In the genomic region with DNA sequence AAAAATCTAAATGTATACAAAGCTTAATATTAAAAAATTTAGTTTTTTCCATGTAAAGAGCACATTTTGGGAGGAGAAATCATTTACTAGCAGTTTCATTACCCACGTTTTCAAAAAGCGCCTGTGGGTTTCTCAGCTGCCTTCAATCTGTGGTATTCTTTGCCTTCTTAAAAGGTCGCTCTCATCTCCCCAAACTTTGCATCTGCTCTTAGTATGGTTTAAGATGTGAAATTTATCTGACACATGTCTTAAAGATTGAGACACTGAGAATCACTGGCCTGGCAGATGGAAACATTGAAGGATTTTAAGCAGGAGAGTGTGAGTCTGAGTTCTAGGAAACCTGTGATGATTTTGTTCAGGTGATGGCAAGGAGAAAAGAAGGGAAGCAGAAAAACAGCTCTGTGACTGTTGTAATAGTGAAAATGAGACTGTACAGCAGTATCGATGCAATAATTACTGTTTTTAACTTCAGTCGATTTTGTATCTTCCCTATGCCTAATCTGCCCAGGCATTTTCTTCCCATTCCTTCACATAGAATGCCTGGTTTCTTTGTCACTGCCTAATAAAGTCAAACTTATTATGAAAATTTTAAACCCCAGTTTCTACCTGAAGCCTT, we compare ENCODE assay signal across 18 cellular contexts.
A peak's percentile ranks its signal among the peaks of the same experiment; 100 is the strongest.
DNase-seq lines count a peak whose midpoint lies in the region; ATAC-seq and TF ChIP-seq lines count a peak whose summit lies in the region.
"Had no signal": no experiment of that assay in that cellular context is flagged by ENCODE, and none has a peak within 500 bp of the region (broad histone marks: within the 10 kb centered on the region; RNA-seq: fewer than 3 reads in every experiment).

No MANE protein-coding gene starts in this region.

- no peak overlapping the region for H3K4me3 Mint-ChIP-seq in neural progenitor cell
- H3K4me3 Mint-ChIP-seq: dendritic cell treated with granulocyte-macrophage colony-stimulating factor and Interleukin-4, amounts not matched to agents 40 ng/mL and 50 ng/mL, for 4 days; H9; nephron; WTC11 had no signal

- no peak for TF ChIP-seq CTCF in neural progenitor cell (IDR thresholded peaks at IDR 0.05)
- TF ChIP-seq CTCF in stomach (IDR thresholded peaks at IDR 0.05) = no peak

- H3K36me3 ChIP-seq in neural progenitor cell (peaks cover 17% of the 10 kb centered on the region), stomach (peaks cover 0 to 33% (median 24%) of the 10 kb centered on the region in 4 donors), aorta (ENCODE audit: control insufficient read depth in 1 of 2, insufficient read depth in 2 of 2, low read length in 1 of 2) (no peaks in the 10 kb centered on the region)

- WGBS in stomach, 5 donors = 84 to 93% (median 90%) methylated on average over 5 of the region's 5 CpGs
- 87 to 94% methylated on average over 5 of the region's 5 CpGs for WGBS in aorta, 2 donors

- no peak overlapping the region for H3K4me2 ChIP-seq in neural progenitor cell
- H3K4me2 ChIP-seq: PC-9 had no signal

- H3K27ac ChIP-seq in neural progenitor cell (peak overlapping the region; percentile 14), stomach (no peak overlapping the region), aorta (ENCODE audit: low read depth in 1 of 2, low read length in 2 of 2) (no peak overlapping the region)
- H3K27ac ChIP-seq: left ventricle myocardium inferior, PC-9 had no signal

- H3K27me3 ChIP-seq in neural progenitor cell (no peaks in the 10 kb centered on the region), stomach (no peaks in the 10 kb centered on the region), aorta (ENCODE audit: control insufficient read depth in 1 of 2, insufficient read depth in 2 of 2, low read length in 1 of 2) (no peaks in the 10 kb centered on the region)

- no peak overlapping the region for H3K27ac Mint-ChIP-seq in neural progenitor cell
- H3K27ac Mint-ChIP-seq: dendritic cell treated with granulocyte-macrophage colony-stimulating factor and Interleukin-4, amounts not matched to agents 40 ng/mL and 50 ng/mL, for 4 days; H9; nephron; WTC11 had no signal

- no peak for TF ChIP-seq EP300 in stomach (IDR thresholded peaks at IDR 0.05)

- no peak overlapping the region for H3K9ac ChIP-seq in neural progenitor cell

- TF ChIP-seq POLR2A in stomach (IDR thresholded peaks at IDR 0.05) = no peak

- H3K9me3 Mint-ChIP-seq in neural progenitor cell = no peaks in the 10 kb centered on the region
- H3K9me3 Mint-ChIP-seq: dendritic cell treated with granulocyte-macrophage colony-stimulating factor and Interleukin-4, amounts not matched to agents 40 ng/mL and 50 ng/mL, for 4 days; H9; IgD-negative memory B cell; nephron; WTC11 had no signal

- peaks cover 5% of the 10 kb centered on the region for H3F3A ChIP-seq in neural progenitor cell (ENCODE audit: low read depth)

- no peaks in the 10 kb centered on the region for H3K4me1 Mint-ChIP-seq in neural progenitor cell
- H3K4me1 Mint-ChIP-seq: H9, WTC11 had no signal

- H3K27me3 Mint-ChIP-seq in neural progenitor cell (ENCODE audit: insufficient read depth, low read depth) = no peaks in the 10 kb centered on the region
- H3K27me3 Mint-ChIP-seq: dendritic cell treated with granulocyte-macrophage colony-stimulating factor and Interleukin-4, amounts not matched to agents 40 ng/mL and 50 ng/mL, for 4 days; IgD-negative memory B cell had no signal

- H3K9me3 ChIP-seq in neural progenitor cell (ENCODE audit: low read depth) (no peaks in the 10 kb centered on the region), stomach (no peaks in the 10 kb centered on the region), aorta (ENCODE audit: control insufficient read depth, low read length) (no peaks in the 10 kb centered on the region)
- H3K9me3 ChIP-seq: left ventricle myocardium inferior had no signal

- DNase-seq in neural progenitor cell (ENCODE audit: low spot score) (no peak), stomach (no peak), SW480 (ENCODE audit: low spot score) (no peak), aorta (no peak)
- DNase-seq in effector CD4-positive, alpha-beta T cell = no peak
- DNase-seq: H9, left ventricle myocardium inferior, NCI-H1436 treated with DMSO at 0.1 percent for 48 hours, NCI-H524 treated with DMSO at 0.1 percent for 48 hours, PC-9, substantia nigra had no signal

- ATAC-seq in GM18870 (IDR thresholded peaks at IDR 0.05; ENCODE audit: unreplicated experiment) (peak; percentile 55), GM21717 (IDR thresholded peaks at IDR 0.05; ENCODE audit: unreplicated experiment) (peak; percentile 79), HG03439 (IDR thresholded peaks at IDR 0.05; ENCODE audit: unreplicated experiment) (peak; percentile 55), aorta (ENCODE audit: low FRiP score) (no peak)
- ATAC-seq: WTC11 had no signal

- H3K4me3 ChIP-seq in neural progenitor cell (no peak overlapping the region), stomach (no peak overlapping the region), aorta (ENCODE audit: low read length in 2 of 2) (no peak overlapping the region)
- H3K4me3 ChIP-seq: left ventricle myocardium inferior, PC-9 had no signal

- peaks cover 6% of the 10 kb centered on the region for H3K36me3 Mint-ChIP-seq in neural progenitor cell

- H2AFZ ChIP-seq in neural progenitor cell (replicated peaks) = no peak overlapping the region
- H2AFZ ChIP-seq: PC-9 had no signal

- H3K4me1 ChIP-seq in neural progenitor cell = no peaks in the 10 kb centered on the region
- peaks cover 0 to 10% (median 0%) of the 10 kb centered on the region in 4 donors for H3K4me1 ChIP-seq in stomach
- H3K4me1 ChIP-seq in aorta (ENCODE audit: control insufficient read depth in 1 of 2, insufficient read depth in 2 of 2, low read length in 2 of 2) = no peaks in the 10 kb centered on the region

- intact Hi-C loops in stomach (cut with DNase I; ENCODE audit: low total_unique reads) (loop anchor here (10.0 kb wide), 1 partner anchor 249 kb away; no protein-coding TSS in a partner anchor), aorta (cut with DNase I) (no loop called here)

- H3K79me2 ChIP-seq in neural progenitor cell (ENCODE audit: low read depth) = no peaks in the 10 kb centered on the region

- H4K20me1 ChIP-seq in neural progenitor cell (ENCODE audit: low read depth) = no peaks in the 10 kb centered on the region
